Comparison of ENCODE assay signal across 1 cellular context in genomic region chr9:83956288-83957028, GRCh38.
TF ChIP-seq lines count a peak whose summit lies in the region.

No MANE protein-coding gene starts in this region.

TF ChIP-seq in HepG2, 621 proteins besides CTCF, POLR2A, EP300 and RAD21 (continued from another document and continues in another):
- TF ChIP-seq KIAA2018 (CRISPR knock-in tag; IDR thresholded peaks at IDR 0.05; ENCODE audit: borderline replicate concordance) (no peak), ZNF382 (CRISPR knock-in tag; IDR thresholded peaks at IDR 0.05; ENCODE audit: borderline replicate concordance) (no peak), ZNF746 (CRISPR knock-in tag; IDR thresholded peaks at IDR 0.05) (peak; percentile 83; the same call in 1 of the 2 replicates), ZNF282 (IDR thresholded peaks at IDR 0.05; ENCODE audit: partially characterized antibody) (no peak), RBM39 (IDR thresholded peaks at IDR 0.05; ENCODE audit: low read depth, low read length, poor library complexity, severe bottlenecking) (peak; percentile 76), SP1 (IDR thresholded peaks at IDR 0.05) (no peak), SP1 (CRISPR knock-in tag; IDR thresholded peaks at IDR 0.05) (0 out of 2 replicates have a peak, but pooled peaks have one; percentile 8), ESRRA (CRISPR knock-in tag; IDR thresholded peaks at IDR 0.05; ENCODE audit: low read depth) (no peak), ZNF570 (CRISPR knock-in tag; IDR thresholded peaks at IDR 0.05; ENCODE audit: borderline replicate concordance) (no peak), SOX6 (IDR thresholded peaks at IDR 0.05) (no peak), SOX6 (CRISPR knock-in tag; IDR thresholded peaks at IDR 0.05) (peak; percentile 60; the same call in 1 of the 2 replicates), GATA4 (IDR thresholded peaks at IDR 0.05; ENCODE audit: borderline replicate concordance, low read depth) (peak; percentile 69; the same call in 1 of the 2 replicates), U2AF2 (IDR thresholded peaks at IDR 0.05; ENCODE audit: low read depth, low read length) (no peak), ZXDC (CRISPR knock-in tag; IDR thresholded peaks at IDR 0.05) (peak; percentile 80; the same call in 1 of the 2 replicates), ATF5 (CRISPR knock-in tag; IDR thresholded peaks at IDR 0.05; ENCODE audit: low read depth) (no peak), TARDBP (CRISPR knock-in tag; IDR thresholded peaks at IDR 0.05) (peak; percentile 49; the same call in 1 of the 2 replicates), ZMYM3 (CRISPR knock-in tag; IDR thresholded peaks at IDR 0.05) (peak; percentile 56), ZNF512 (CRISPR knock-in tag; IDR thresholded peaks at IDR 0.05) (peak; percentile 71; the same call in 1 of the 2 replicates), POLR2G (IDR thresholded peaks at IDR 0.05; ENCODE audit: low read depth, low read length) (peak; percentile 95), ZBTB10 (CRISPR knock-in tag; IDR thresholded peaks at IDR 0.05; ENCODE audit: borderline replicate concordance) (no peak), GMEB2 (CRISPR knock-in tag; IDR thresholded peaks at IDR 0.05; ENCODE audit: low read depth) (no peak), MAF1 (CRISPR knock-in tag; IDR thresholded peaks at IDR 0.05; ENCODE audit: borderline replicate concordance) (peak; percentile 79; the same call in 1 of the 2 replicates), ZBED4 (CRISPR knock-in tag; IDR thresholded peaks at IDR 0.05; ENCODE audit: borderline replicate concordance) (peak; percentile 33; the same call in 1 of the 2 replicates), ZNF34 (CRISPR knock-in tag; IDR thresholded peaks at IDR 0.05; ENCODE audit: borderline replicate concordance) (no peak), ZBTB49 (CRISPR knock-in tag; IDR thresholded peaks at IDR 0.05; ENCODE audit: borderline replicate concordance) (peak; percentile 55; the same call in 1 of the 2 replicates)
